In genomic region chr15:38252481-38253311, GRCh38 we compare ENCODE assay signal across 8 cellular contexts. TPM values are rescaled to one million over a fixed set of nuclear protein-coding genes. Genes with fewer than 3 reads are reported as not detected.
DNase-seq lines count a peak whose midpoint lies in the region; ATAC-seq and TF ChIP-seq lines count a peak whose summit lies in the region.

Gene SPRED1 (plus strand): TSS chr15:38252836. CDS start chr15:38253186, 350 bp downstream.

- under 1% methylated on average over 73 of the region's 73 CpGs for WGBS in liver

- DNase-seq in COLO668 (lab: John Stamatoyannopoulos, UW; ENCODE audit: unreplicated experiment) (peak; percentile 79), HT-29 (ENCODE audit: low spot score) (peak; percentile 79), WERI-Rb-1 (peak; percentile 43), dermis microvascular lymphatic vessel endothelial cell (ENCODE audit: low read depth in 2 of 2) (peak in 1 of 2 donors; percentile 58), NOMO-1 (lab: John Stamatoyannopoulos, UW; ENCODE audit: unreplicated experiment in 2 of 2) (no peak)
- peak; percentile 3 to 13 for DNase-seq in stimulated activated CD4-positive, alpha-beta T cell treated with anti-CD3 and anti-CD28 coated beads, Interleukin-4, amount 100 ng/mL, for 4 hours

- H3K27me3 ChIP-seq in WERI-Rb-1 (ENCODE audit: insufficient read depth, low read depth, severe bottlenecking) (no peaks in the 10 kb centered on the region), liver (ENCODE audit: control insufficient read depth in 4 of 4, insufficient read depth in 4 of 4, low read length in 3 of 4) (no peaks in the 10 kb centered on the region)

- ATAC-seq in GM19467 (IDR thresholded peaks at IDR 0.05; ENCODE audit: unreplicated experiment) = peak; percentile 25

- peak within 1 kb of the TSS; percentile 85 for H3K27ac ChIP-seq in WERI-Rb-1
- peak within 1 kb of the TSS; percentile 91 to 95 for H3K27ac ChIP-seq in liver (ENCODE audit: low read depth in 1 of 2, low read length in 2 of 2)

- TF ChIP-seq CTCF in WERI-Rb-1 (IDR thresholded peaks at IDR 0.05; ENCODE audit: low read depth, low read length) (no peak), liver (IDR thresholded peaks at IDR 0.05; ENCODE audit: low read depth, low read length, missing input control) (no peak)

- no peaks in the 10 kb centered on the region for H3K36me3 ChIP-seq in WERI-Rb-1
- no peaks in the 10 kb centered on the region for H3K36me3 ChIP-seq in liver (ENCODE audit: control insufficient read depth in 4 of 4, insufficient read depth in 3 of 4, low read depth in 1 of 4, low read length in 3 of 4)

- H3K9ac ChIP-seq in liver (ENCODE audit: low read depth in 1 of 2, low read length in 2 of 2) = peak within 1 kb of the TSS; percentile 42 to 83

- H3K9me3 ChIP-seq in WERI-Rb-1 (ENCODE audit: severe bottlenecking) = no peaks in the 10 kb centered on the region
- H3K9me3 ChIP-seq in liver (ENCODE audit: control insufficient read depth in 4 of 4, low read length in 3 of 4) = no peaks in the 10 kb centered on the region

- H3K4me1 ChIP-seq in liver (ENCODE audit: control insufficient read depth in 4 of 4, insufficient read depth in 4 of 4, low read length in 3 of 4) = peaks cover 0 to 31% (median 20%) of the 10 kb centered on the region in 4 donors

- no peak for TF ChIP-seq RAD21 in liver (IDR thresholded peaks at IDR 0.05)

- H3K4me3 ChIP-seq in WERI-Rb-1 (ENCODE audit: low read depth, low read length) (peak within 1 kb of the TSS; percentile 85), liver (ENCODE audit: low read depth in 1 of 3, low read length in 3 of 3) (peak within 1 kb of the TSS; percentile 71 to 99 (median 88))

TF ChIP-seq in liver, 16 proteins besides CTCF, POLR2A, EP300 and RAD21:
- TF ChIP-seq SP1 (IDR thresholded peaks at IDR 0.05) = no peak
- TF ChIP-seq JUND (IDR thresholded peaks at IDR 0.05) = no peak
- TF ChIP-seq FOXA1 (IDR thresholded peaks at IDR 0.05) = no peak
- TF ChIP-seq ZBTB33 (IDR thresholded peaks at IDR 0.05) = no peak
- no peak for TF ChIP-seq REST (IDR thresholded peaks at IDR 0.05)
- no peak for TF ChIP-seq EGR1 (IDR thresholded peaks at IDR 0.05; ENCODE audit: low read depth in 2 of 2)
TF ChIP-seq in liver: peak in this region for 0.

RNA-seq across cellular contexts. Expression of gene SPRED1, which starts in this region (rescaled TPM):
- total RNA-seq in HT-29 (2014; rRNA removed; shearing (Covaris generic)) = 36.0 and 37.1 TPM in 2 replicates
- 14.7 and 15.8 TPM in 2 replicates for total RNA-seq in dermis microvascular lymphatic vessel endothelial cell
- 1 to 10 TPM; 6.7 to 7.7 TPM for total RNA-seq in liver
- 1 to 10 TPM; 1.2 to 2.1 TPM for polyA plus RNA-seq in liver

Comparison
In these comparisons a context has a peak if more than half of its experiments do, and no peak if none do; other contexts are left out.
1. DNase-seq: peak in COLO668 (single experiment), HT-29 (single experiment), WERI-Rb-1 (single experiment) and stimulated activated CD4-positive, alpha-beta T cell treated with anti-CD3 and anti-CD28 coated beads, Interleukin-4, amount 100 ng/mL, for 4 hours (2 of 2); none in NOMO-1 (0 of 2).